ENCODE assay signal across 23 cellular contexts in the genomic region with DNA sequence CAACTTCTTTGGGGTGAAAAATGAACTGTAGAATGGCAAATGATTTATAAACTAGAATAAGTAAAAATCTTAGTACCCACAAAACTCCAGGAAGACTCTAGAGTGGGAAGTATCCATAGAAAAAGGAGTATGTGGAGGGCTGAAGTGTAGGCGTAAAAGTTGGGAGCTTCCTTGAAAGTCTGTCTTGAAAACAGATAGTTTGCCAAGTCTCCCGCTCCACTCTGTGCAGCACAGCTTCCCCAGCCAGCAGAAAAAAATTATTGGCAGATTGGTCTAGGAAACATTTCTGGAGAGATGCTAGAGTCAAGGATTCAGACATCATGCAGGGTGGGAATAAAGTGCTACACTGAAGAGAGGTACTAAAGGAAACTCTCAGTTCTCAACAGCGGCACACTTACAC. TPM values are rescaled to one million over a fixed set of nuclear protein-coding genes. Genes with fewer than 3 reads are reported as not detected.
DNase-seq lines count a peak whose midpoint lies in the region; ATAC-seq and TF ChIP-seq lines count a peak whose summit lies in the region.
"Had no signal": no experiment of that assay in that cellular context is flagged by ENCODE, and none has a peak within 500 bp of the region (broad histone marks: within the 10 kb centered on the region; RNA-seq: fewer than 3 reads in every experiment).

No MANE protein-coding gene starts in this region.

- CTCF ChIA-PET in mammary epithelial cell (lab: Charles Lee; ENCODE audit: low non-redundant PET) = no interaction called here
- CTCF ChIA-PET in activated CD4-positive, alpha-beta T cell treated with anti-CD3 and anti-CD28 coated beads, Interleukin-2, amount 10 ng/mL, durations not matched to agents 7 days and 5 days (lab: Charles Lee) = no interaction called here

- ATAC-seq in GM18873 (IDR thresholded peaks at IDR 0.05; ENCODE audit: low FRiP score, unreplicated experiment) (no peak), HG02642 (IDR thresholded peaks at IDR 0.05; ENCODE audit: poor library complexity, unreplicated experiment) (no peak)
- ATAC-seq: HCT116 had no signal

- H3K4me3 Mint-ChIP-seq in activated CD4-positive, alpha-beta T cell treated with anti-CD3 and anti-CD28 coated beads, Interleukin-2, amount 10 ng/mL, durations not matched to agents 7 days and 5 days = no peak overlapping the region
- H3K4me3 Mint-ChIP-seq: CD4-positive, CD25-positive, alpha-beta regulatory T cell had no signal

- no peak overlapping the region for H3K27ac ChIP-seq in mammary epithelial cell (ENCODE audit: insufficient read depth, low read depth, low read length)
- no peak overlapping the region for H3K27ac ChIP-seq in breast epithelium
- H3K27ac ChIP-seq: GM23248 had no signal

- H3K9me3 ChIP-seq in mammary epithelial cell (replicated peaks; ENCODE audit: insufficient read depth, low read length) (no peaks in the 10 kb centered on the region), breast epithelium (peaks cover 0 to 15% of the 10 kb centered on the region in 2 donors)
- H3K9me3 ChIP-seq: BE2C, Caco-2 had no signal

- DNase-seq in mammary epithelial cell = no peak
- no peak for DNase-seq in breast epithelium (ENCODE audit: low spot score in 2 of 2)
- peak; percentile 6 for DNase-seq in fibroblast of pulmonary artery (ENCODE audit: low read depth)
- peak; percentile 7 for DNase-seq in middle frontal gyrus (ENCODE audit: extremely low spot score, low spot score)
- no peak for DNase-seq in SW480 (ENCODE audit: low spot score)
- DNase-seq in activated CD4-positive, alpha-beta T cell treated with anti-CD3 and anti-CD28 coated beads, Interleukin-2, amount 10 ng/mL, durations not matched to agents 7 days and 5 days = no peak
- DNase-seq: BE2C; Caco-2; CD4-positive, CD25-positive, alpha-beta regulatory T cell; GM23248; MM.1S; NCI-H1092; NCI-H1436 treated with DMSO at 0.1 percent for 48 hours; NCI-H2029; NCI-H774; OCI-M1; SHP77 had no signal

- TF ChIP-seq CTCF in mammary epithelial cell (conservative IDR thresholded peaks at IDR 0.05 in 1 of 2, IDR thresholded peaks at IDR 0.05 in 1 of 2; ENCODE audit: extremely low read depth in 1 of 2, insufficient read depth in 1 of 2, low read depth in 1 of 2, low read length in 2 of 2) (no peak), breast epithelium (IDR thresholded peaks at IDR 0.05) (no peak), fibroblast of pulmonary artery (IDR thresholded peaks at IDR 0.05; ENCODE audit: low read length, missing control alignments) (no peak)

- H3K27me3 ChIP-seq in mammary epithelial cell (ENCODE audit: insufficient read depth, low read length) (no peaks in the 10 kb centered on the region), breast epithelium (no peaks in the 10 kb centered on the region)
- H3K27me3 ChIP-seq: BE2C had no signal

- dilution Hi-C loops in mammary epithelial cell (cut with HindIII; ENCODE audit: low sequenced_read_pairs) = no loop called here

- BruUV-seq in mammary epithelial cell (replicated peaks; lab: Mats Ljungman, UMichigan) = no TSS peak

- POLR2A ChIA-PET in activated CD4-positive, alpha-beta T cell treated with anti-CD3 and anti-CD28 coated beads, Interleukin-2, amount 10 ng/mL, durations not matched to agents 7 days and 5 days (lab: Charles Lee) = interaction anchor here (0.6 kb wide), 1 partner anchor 188 kb away, joined by 4 read pairs; no protein-coding TSS in a partner anchor

- no peaks in the 10 kb centered on the region for H3K4me1 ChIP-seq in mammary epithelial cell (ENCODE audit: insufficient read depth, low read length)
- H3K4me1 ChIP-seq in breast epithelium = no peaks in the 10 kb centered on the region
- H3K4me1 ChIP-seq: BE2C, Caco-2 had no signal

- peaks cover 1% of the 10 kb centered on the region for H3K4me1 Mint-ChIP-seq in activated CD4-positive, alpha-beta T cell treated with anti-CD3 and anti-CD28 coated beads, Interleukin-2, amount 10 ng/mL, durations not matched to agents 7 days and 5 days

- in situ Hi-C loops in mammary epithelial cell (cut with MboI; ENCODE audit: low sequenced_read_pairs in 2 of 2) = no loop called here

- no peaks in the 10 kb centered on the region for H3K79me2 ChIP-seq in mammary epithelial cell (ENCODE audit: insufficient read depth, low read length)

- TF ChIP-seq POLR2A in breast epithelium (IDR thresholded peaks at IDR 0.05) = no peak

- H3K9ac ChIP-seq in mammary epithelial cell (ENCODE audit: insufficient read depth, low read length) = no peak overlapping the region
- H3K9ac ChIP-seq: GM23248 had no signal

- no peak overlapping the region for H3K27ac Mint-ChIP-seq in activated CD4-positive, alpha-beta T cell treated with anti-CD3 and anti-CD28 coated beads, Interleukin-2, amount 10 ng/mL, durations not matched to agents 7 days and 5 days
- H3K27ac Mint-ChIP-seq: CD4-positive, CD25-positive, alpha-beta regulatory T cell had no signal

- intact Hi-C loops in mammary epithelial cell (cut with micrococcal nuclease) = no loop called here
- intact Hi-C loops in breast epithelium (cut with DNase I; ENCODE audit: low total_unique reads) = no loop called here

- no peaks in the 10 kb centered on the region for H3K27me3 Mint-ChIP-seq in activated CD4-positive, alpha-beta T cell treated with anti-CD3 and anti-CD28 coated beads, Interleukin-2, amount 10 ng/mL, durations not matched to agents 7 days and 5 days
- H3K27me3 Mint-ChIP-seq: CD4-positive, CD25-positive, alpha-beta regulatory T cell had no signal

- H3K9me3 Mint-ChIP-seq in activated CD4-positive, alpha-beta T cell treated with anti-CD3 and anti-CD28 coated beads, Interleukin-2, amount 10 ng/mL, durations not matched to agents 7 days and 5 days = peaks cover 19% of the 10 kb centered on the region

- no peaks in the 10 kb centered on the region for H4K20me1 ChIP-seq in mammary epithelial cell (ENCODE audit: insufficient read depth, low read length)

- H3K4me3 ChIP-seq in mammary epithelial cell (replicated peaks in 1 of 3; ENCODE audit: insufficient read depth in 1 of 3, low read depth in 2 of 3, low read length in 3 of 3) (no peak overlapping the region), breast epithelium (no peak overlapping the region), fibroblast of pulmonary artery (replicated peaks; ENCODE audit: low read depth, low read length) (no peak overlapping the region)
- H3K4me3 ChIP-seq: GM23248 had no signal

- no peaks in the 10 kb centered on the region for H3K36me3 ChIP-seq in mammary epithelial cell (ENCODE audit: insufficient read depth, low read length)
- no peaks in the 10 kb centered on the region for H3K36me3 ChIP-seq in breast epithelium
- H3K36me3 ChIP-seq: BE2C had no signal

- H2AFZ ChIP-seq in mammary epithelial cell (ENCODE audit: low read depth, low read length) = peak overlapping the region; percentile 80

- H3K36me3 Mint-ChIP-seq in activated CD4-positive, alpha-beta T cell treated with anti-CD3 and anti-CD28 coated beads, Interleukin-2, amount 10 ng/mL, durations not matched to agents 7 days and 5 days (ENCODE audit: low read depth) = peaks cover 3% of the 10 kb centered on the region
- H3K36me3 Mint-ChIP-seq: CD4-positive, CD25-positive, alpha-beta regulatory T cell had no signal

- 37% methylated on average over 3 of the region's 3 CpGs for WGBS in mammary epithelial cell (ENCODE audit: low coverage, missing lambda C conversion rate)

- no peak overlapping the region for H3K4me2 ChIP-seq in mammary epithelial cell (ENCODE audit: insufficient read depth, low read depth, low read length)

RNA-seq across cellular contexts. Expression of a gene that starts 53.4 kb away (rescaled TPM):
- total RNA-seq in mammary epithelial cell (not detected), breast epithelium (not detected)
- not detected for polyA plus RNA-seq in mammary epithelial cell
- polyA minus RNA-seq in mammary epithelial cell = not detected
- not detected for total RNA-seq in activated CD4-positive, alpha-beta T cell treated with anti-CD3 and anti-CD28 coated beads, Interleukin-2, amount 10 ng/mL, durations not matched to agents 7 days and 5 days
- total RNA-seq: A172; Caco-2; CD4-positive, CD25-positive, alpha-beta regulatory T cell; GM23248; LHCN-M2; NCI-H460 had no signal
- polyA plus RNA-seq: CD4-positive, CD25-positive, alpha-beta regulatory T cell; GM23248 had no signal

Comparison
In these comparisons a context has a peak if more than half of its experiments do, and no peak if none do; other contexts are left out.
1. DNase-seq: peak in fibroblast of pulmonary artery (single experiment) and middle frontal gyrus (single experiment); none in mammary epithelial cell (single experiment), breast epithelium (0 of 2), SW480 (single experiment) and activated CD4-positive, alpha-beta T cell treated with anti-CD3 and anti-CD28 coated beads, Interleukin-2, amount 10 ng/mL, durations not matched to agents 7 days and 5 days (single experiment).